Comparison of ENCODE assay signal across 1 cellular context in genomic region chr17:32444301-32445074, GRCh38.
A peak's percentile ranks its signal among the peaks of the same experiment; 100 is the strongest.
TF ChIP-seq lines count a peak whose summit lies in the region.

TSS of gene PSMD11 (plus strand) at chr17:32444510. CDS start at chr17:32444524, 14 bp downstream.

TF ChIP-seq in HepG2, 621 proteins besides CTCF, POLR2A, EP300 and RAD21 (continued from another document and continues in another):
- TF ChIP-seq ZNF574 (CRISPR knock-in tag; IDR thresholded peaks at IDR 0.05): peak; percentile 96
- TF ChIP-seq SNAPC5 (CRISPR knock-in tag; IDR thresholded peaks at IDR 0.05; ENCODE audit: borderline replicate concordance): no peak
- 0 out of 2 replicates have a peak, but pooled peaks have one; percentile 21 for TF ChIP-seq HIVEP1 (CRISPR knock-in tag; IDR thresholded peaks at IDR 0.05)
- TF ChIP-seq BCL6 (CRISPR knock-in tag; IDR thresholded peaks at IDR 0.05): peak; percentile 24; the same call in 1 of the 2 replicates
- no peak for TF ChIP-seq TCF7 (IDR thresholded peaks at IDR 0.05; ENCODE audit: low read depth)
- TF ChIP-seq POLR2G (IDR thresholded peaks at IDR 0.05; ENCODE audit: low read depth, low read length): peak; percentile 79
- peak; percentile 97 for TF ChIP-seq SP2 (CRISPR knock-in tag; IDR thresholded peaks at IDR 0.05)
- peak; percentile 62 for TF ChIP-seq MED8 (CRISPR knock-in tag; IDR thresholded peaks at IDR 0.05; ENCODE audit: insufficient replicate concordance)
- peak; percentile 66; the same call in 1 of the 2 replicates for TF ChIP-seq ZNF350 (CRISPR knock-in tag; IDR thresholded peaks at IDR 0.05; ENCODE audit: borderline replicate concordance, low read depth)
- TF ChIP-seq ISL2 (CRISPR knock-in tag; IDR thresholded peaks at IDR 0.05): peak; percentile 72; the same call in 1 of the 2 replicates
- peak; percentile 67; the same call in 1 of the 2 replicates for TF ChIP-seq ELF3 (CRISPR knock-in tag; IDR thresholded peaks at IDR 0.05)
- peak; percentile 95 for TF ChIP-seq YY1 (IDR thresholded peaks at IDR 0.05; ENCODE audit: insufficient read depth, insufficient replicate concordance, low read depth, low read length)
- TF ChIP-seq CEBPG (CRISPR knock-in tag; IDR thresholded peaks at IDR 0.05): peak; percentile 36
- peak; percentile 79 for TF ChIP-seq NFYC (CRISPR knock-in tag; IDR thresholded peaks at IDR 0.05)
- TF ChIP-seq SMARCC2 (IDR thresholded peaks at IDR 0.05): no peak
- TF ChIP-seq ZNF709 (CRISPR knock-in tag; IDR thresholded peaks at IDR 0.05): peak; percentile 74
- TF ChIP-seq DPF2 (CRISPR knock-in tag; IDR thresholded peaks at IDR 0.05; ENCODE audit: borderline replicate concordance, low read depth): no peak
- TF ChIP-seq HNF1B (CRISPR knock-in tag; IDR thresholded peaks at IDR 0.05): peak; percentile 71
- TF ChIP-seq TRAFD1 (CRISPR knock-in tag; IDR thresholded peaks at IDR 0.05; ENCODE audit: borderline replicate concordance): no peak
- peak; percentile 42 for TF ChIP-seq FOSL2 (CRISPR knock-in tag; IDR thresholded peaks at IDR 0.05)
- TF ChIP-seq ZNF235 (CRISPR knock-in tag; IDR thresholded peaks at IDR 0.05; ENCODE audit: borderline replicate concordance): 0 out of 2 replicates have a peak, but pooled peaks have one; percentile 64
- TF ChIP-seq KAT2B (IDR thresholded peaks at IDR 0.05; ENCODE audit: borderline replicate concordance, low read depth, low read length): no peak
- TF ChIP-seq FOXJ3 (CRISPR knock-in tag; IDR thresholded peaks at IDR 0.05; ENCODE audit: borderline replicate concordance): 0 out of 2 replicates have a peak, but pooled peaks have one; percentile 11
- 0 out of 2 replicates have a peak, but pooled peaks have one; percentile 5 for TF ChIP-seq DRAP1 (CRISPR knock-in tag; IDR thresholded peaks at IDR 0.05)
- TF ChIP-seq ZBTB43 (CRISPR knock-in tag; conservative IDR thresholded peaks at IDR 0.05): 0 out of 2 replicates have a peak, but pooled peaks have one; percentile 17
- TF ChIP-seq REST (IDR thresholded peaks at IDR 0.05; ENCODE audit: borderline replicate concordance in 1 of 2, low read depth in 1 of 2, low read length in 2 of 2): no peak
- peak; percentile 52; the same call in 1 of the 2 replicates for TF ChIP-seq ZFP90 (CRISPR knock-in tag; IDR thresholded peaks at IDR 0.05; ENCODE audit: borderline replicate concordance)
- 0 out of 2 replicates have a peak, but pooled peaks have one; percentile 50 for TF ChIP-seq TGIF2 (CRISPR knock-in tag; IDR thresholded peaks at IDR 0.05)
- no peak for TF ChIP-seq HNRNPL (IDR thresholded peaks at IDR 0.05; ENCODE audit: low read depth, low read length)
- 0 out of 2 replicates have a peak, but pooled peaks have one; percentile 34 for TF ChIP-seq HNRNPUL1 (IDR thresholded peaks at IDR 0.05; ENCODE audit: low read depth, low read length)
- TF ChIP-seq GATAD1 (CRISPR knock-in tag; IDR thresholded peaks at IDR 0.05): peak; percentile 88
- TF ChIP-seq ARID5B (CRISPR knock-in tag; IDR thresholded peaks at IDR 0.05): peak; percentile 49; the same call in 1 of the 2 replicates
- TF ChIP-seq EEA1 (CRISPR knock-in tag; IDR thresholded peaks at IDR 0.05; ENCODE audit: borderline replicate concordance): peak; percentile 71; the same call in 1 of the 2 replicates
- TF ChIP-seq ZNF746 (CRISPR knock-in tag; IDR thresholded peaks at IDR 0.05): peak; percentile 67; the same call in 1 of the 2 replicates
- TF ChIP-seq U2AF2 (IDR thresholded peaks at IDR 0.05; ENCODE audit: low read depth, low read length): no peak
- no peak for TF ChIP-seq SP1 (IDR thresholded peaks at IDR 0.05)
- TF ChIP-seq SP1 (CRISPR knock-in tag; IDR thresholded peaks at IDR 0.05): peak; percentile 84
- TF ChIP-seq ZNF276 (CRISPR knock-in tag; IDR thresholded peaks at IDR 0.05; ENCODE audit: low read depth): peak; percentile 39; the same call in 1 of the 2 replicates
- peak; percentile 42; the same call in 1 of the 2 replicates for TF ChIP-seq SOX5 (CRISPR knock-in tag; IDR thresholded peaks at IDR 0.05; ENCODE audit: borderline replicate concordance)
- TF ChIP-seq ZNF841 (CRISPR knock-in tag; IDR thresholded peaks at IDR 0.05; ENCODE audit: borderline replicate concordance): no peak
- TF ChIP-seq ZNF251 (CRISPR knock-in tag; IDR thresholded peaks at IDR 0.05): no peak
- TF ChIP-seq AGO2 (optimal IDR thresholded peaks at IDR 0.05; ENCODE audit: low read depth, low read length): peak; percentile 79
